ENCODE assay signal across 21 cellular contexts in the genomic region with DNA sequence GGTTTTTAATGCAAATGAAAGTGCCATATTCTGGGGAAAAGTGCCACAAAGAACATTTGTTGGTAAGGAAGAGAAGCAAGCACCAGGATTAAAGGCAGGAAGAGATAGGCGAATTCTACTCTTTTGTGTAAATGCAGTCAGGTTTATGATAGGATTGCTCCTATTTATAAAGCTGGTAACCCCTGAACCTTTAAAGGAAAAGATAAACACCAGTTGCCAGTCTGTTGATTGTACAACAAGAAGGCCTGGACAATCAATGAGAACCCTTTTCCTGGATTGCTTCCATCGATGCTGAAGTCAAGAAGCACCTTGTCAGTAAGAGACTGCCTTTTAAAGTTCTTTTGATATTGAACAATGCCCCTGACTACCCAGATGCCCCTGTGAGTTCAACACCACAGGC.
A peak's percentile ranks its signal among the peaks of the same experiment; 100 is the strongest.
DNase-seq lines count a peak whose midpoint lies in the region; FAIRE-seq and TF ChIP-seq lines count a peak whose summit lies in the region.
"Had no signal": no experiment of that assay in that cellular context is flagged by ENCODE, and none has a peak within 500 bp of the region (broad histone marks: within the 10 kb centered on the region; RNA-seq: fewer than 3 reads in every experiment).

No MANE protein-coding gene starts in this region.

- H3K4me2 ChIP-seq in astrocyte (ENCODE audit: low read length) (no peak overlapping the region), H1 (ENCODE audit: insufficient read depth in 1 of 2, low read depth in 2 of 2, low read length in 2 of 2) (no peak overlapping the region), neuronal stem cell (ENCODE audit: insufficient read depth, low read length, poor library complexity, severe bottlenecking) (no peak overlapping the region)
- H3K4me2 ChIP-seq: A549; BLaER1 treated with 17β-estradiol and CSF1 and Interleukin-3, amounts not matched to agents 10 nM and 100 nM had no signal

- H3K4me3 ChIP-seq in astrocyte (ENCODE audit: insufficient read depth, low read depth, low read length) (no peak overlapping the region), H1 (ENCODE audit: extremely low read depth in 1 of 4, insufficient read depth in 2 of 4, low read depth in 3 of 4, low read length in 4 of 4) (no peak overlapping the region), neuronal stem cell (ENCODE audit: low read length in 2 of 2) (no peak overlapping the region)
- H3K4me3 ChIP-seq: A549; BLaER1 treated with 17β-estradiol and CSF1 and Interleukin-3, amounts not matched to agents 10 nM and 100 nM had no signal

- H3K4me3 Mint-ChIP-seq in astrocyte (ENCODE audit: unreplicated experiment): no peak overlapping the region
- H3K4me3 Mint-ChIP-seq: B cell; CD4-positive, alpha-beta T cell; CD8-positive, alpha-beta T cell had no signal

- no peaks in the 10 kb centered on the region for H3K79me1 ChIP-seq in H1 (ENCODE audit: low read depth, low read length)
- no peaks in the 10 kb centered on the region for H3K79me1 ChIP-seq in neuronal stem cell (ENCODE audit: low read depth, low read length)

- H4K20me1 ChIP-seq in astrocyte (ENCODE audit: insufficient read depth, low read length) (no peaks in the 10 kb centered on the region), H1 (replicated peaks in 1 of 2; ENCODE audit: control insufficient read depth in 1 of 2, insufficient read depth in 2 of 2, low read length in 2 of 2) (no peaks in the 10 kb centered on the region)
- H4K20me1 ChIP-seq: BLaER1 treated with 17β-estradiol and CSF1 and Interleukin-3, amounts not matched to agents 10 nM and 100 nM had no signal

- TF ChIP-seq POLR2A in H1 (IDR thresholded peaks at IDR 0.05; ENCODE audit: control extremely low read depth in 1 of 2, low read depth in 2 of 2, low read length in 2 of 2): no peak

- no peaks in the 10 kb centered on the region for H3K4me1 Mint-ChIP-seq in astrocyte (ENCODE audit: low read depth, unreplicated experiment)
- H3K4me1 Mint-ChIP-seq: B cell had no signal

- H3K4me1 ChIP-seq in astrocyte (ENCODE audit: insufficient read depth, low read length) (no peaks in the 10 kb centered on the region), H1 (replicated peaks in 1 of 4; ENCODE audit: control insufficient read depth in 3 of 4, insufficient read depth in 4 of 4, low read length in 3 of 4) (no peaks in the 10 kb centered on the region), neuronal stem cell (ENCODE audit: control insufficient read depth in 2 of 2, insufficient read depth in 1 of 2, low read depth in 1 of 2, low read length in 2 of 2) (no peaks in the 10 kb centered on the region)
- H3K4me1 ChIP-seq: A549; BLaER1 treated with 17β-estradiol and CSF1 and Interleukin-3, amounts not matched to agents 10 nM and 100 nM; Caco-2 had no signal

- H3K36me3 Mint-ChIP-seq in astrocyte (ENCODE audit: low read depth, unreplicated experiment): no peaks in the 10 kb centered on the region
- H3K36me3 Mint-ChIP-seq: CD8-positive, alpha-beta T cell had no signal

- H4K8ac ChIP-seq in H1 (ENCODE audit: extremely low read depth, insufficient read depth, low read length): no peak overlapping the region
- H4K8ac ChIP-seq in neuronal stem cell (ENCODE audit: low read depth, low read length): no peak overlapping the region

- H3K23ac ChIP-seq in H1 (ENCODE audit: insufficient read length) (no peak overlapping the region), neuronal stem cell (ENCODE audit: low read depth, low read length, poor library complexity) (no peak overlapping the region)

- no peak overlapping the region for H3K27ac Mint-ChIP-seq in astrocyte (ENCODE audit: unreplicated experiment)
- H3K27ac Mint-ChIP-seq: B cell; CD4-positive, alpha-beta T cell; CD8-positive, alpha-beta T cell had no signal

- no peak overlapping the region for H4K5ac ChIP-seq in H1 (ENCODE audit: insufficient read length, low read depth, low read length)

- TF ChIP-seq EP300 in H1 (IDR thresholded peaks at IDR 0.05; ENCODE audit: borderline replicate concordance in 1 of 2, low read depth in 2 of 2, low read length in 2 of 2): no peak

- TF ChIP-seq CTCF in astrocyte (IDR thresholded peaks at IDR 0.05; ENCODE audit: insufficient read depth, low read depth, low read length) (no peak), H1 (IDR thresholded peaks at IDR 0.05; ENCODE audit: control extremely low read depth in 1 of 3, insufficient read depth in 1 of 3, low read depth in 1 of 3, low read length in 3 of 3) (no peak)

- H3K9ac ChIP-seq in astrocyte (ENCODE audit: low read length) (no peak overlapping the region), H1 (replicated peaks in 1 of 4; ENCODE audit: extremely low read depth in 1 of 4, low read depth in 3 of 4, low read length in 3 of 4) (no peak overlapping the region), neuronal stem cell (ENCODE audit: low read depth, low read length, poor library complexity) (no peak overlapping the region)
- H3K9ac ChIP-seq: BLaER1 treated with 17β-estradiol and CSF1 and Interleukin-3, amounts not matched to agents 10 nM and 100 nM had no signal

- no peak overlapping the region for H2BK20ac ChIP-seq in H1 (ENCODE audit: low read length)

- H3K27me3 Mint-ChIP-seq in astrocyte (ENCODE audit: low read depth, unreplicated experiment): no peaks in the 10 kb centered on the region
- H3K27me3 Mint-ChIP-seq: B cell; CD4-positive, alpha-beta T cell had no signal

- no peak overlapping the region for H2AFZ ChIP-seq in astrocyte (ENCODE audit: low read depth, low read length)
- H2AFZ ChIP-seq in H1 (ENCODE audit: low read length): no peak overlapping the region
- H2AFZ ChIP-seq in neuronal stem cell (ENCODE audit: low read length): no peak overlapping the region

- no peak for TF ChIP-seq RAD21 in H1 (IDR thresholded peaks at IDR 0.05 in 1 of 2, conservative IDR thresholded peaks at IDR 0.05 in 1 of 2; ENCODE audit: low read depth in 2 of 2, low read length in 2 of 2)

- H3K79me2 ChIP-seq in astrocyte (ENCODE audit: insufficient read depth, low read length): no peaks in the 10 kb centered on the region
- H3K79me2 ChIP-seq in H1 (ENCODE audit: control insufficient read depth in 1 of 2, insufficient read depth in 2 of 2, low read length in 2 of 2): no peaks in the 10 kb centered on the region

- H3K9me3 ChIP-seq in astrocyte (ENCODE audit: insufficient read depth, low read depth, low read length): no peaks in the 10 kb centered on the region
- H3K9me3 ChIP-seq in H1 (ENCODE audit: insufficient read depth in 2 of 2, low read depth in 1 of 2, low read length in 1 of 2): no peaks in the 10 kb centered on the region
- no peaks in the 10 kb centered on the region for H3K9me3 ChIP-seq in neuronal stem cell (replicated peaks in 1 of 2; ENCODE audit: control insufficient read depth in 2 of 2, insufficient read depth in 1 of 2, low read depth in 1 of 2, low read length in 2 of 2)
- H3K9me3 ChIP-seq: A549; BLaER1 treated with 17β-estradiol and CSF1 and Interleukin-3, amounts not matched to agents 10 nM and 100 nM; Caco-2 had no signal

- WGBS in H1 (ENCODE audit: extremely low coverage in 1 of 2, insufficient coverage in 1 of 2, insufficient read length in 1 of 2, insufficient replicate concordance in 2 of 2, low coverage in 1 of 2, low lambda C conversion rate in 2 of 2, missing lambda C conversion rate in 1 of 2), 2 experiments: 100% methylated on average over 2 of the region's 2 CpGs; no CpG with 5 or more reads in 1 of the 2 experiments
- no CpG with 5 or more reads among the region's 2 CpGs for WGBS in neuronal stem cell (ENCODE audit: extremely low coverage in 2 of 2, insufficient read length in 2 of 2, insufficient replicate concordance in 1 of 2), 2 donors

- peak; percentile 89 for FAIRE-seq in astrocyte (lab: Jason Lieb, UNC)
- peak; percentile 52 for FAIRE-seq in H1 (lab: Jason Lieb, UNC)
- FAIRE-seq: A549, D721Med, G401.6, GM12891, GM19239 had no signal

- no peak overlapping the region for H3K56ac ChIP-seq in H1 (replicated peaks; ENCODE audit: insufficient read length, low read depth, low read length)

- H3K36me3 ChIP-seq in astrocyte (ENCODE audit: insufficient read depth, low read length) (no peaks in the 10 kb centered on the region), H1 (ENCODE audit: control insufficient read depth in 2 of 4, insufficient read depth in 4 of 4, low read length in 3 of 4) (no peaks in the 10 kb centered on the region), neuronal stem cell (replicated peaks in 1 of 2; ENCODE audit: control insufficient read depth in 2 of 2, insufficient read depth in 2 of 2, low read length in 2 of 2) (no peaks in the 10 kb centered on the region)
- H3K36me3 ChIP-seq: BLaER1 treated with 17β-estradiol and CSF1 and Interleukin-3, amounts not matched to agents 10 nM and 100 nM had no signal

- H2AK5ac ChIP-seq in H1 (ENCODE audit: low read depth, low read length) (no peak overlapping the region), neuronal stem cell (ENCODE audit: low read depth, low read length) (no peak overlapping the region)

- H2BK12ac ChIP-seq in H1 (ENCODE audit: low read depth, low read length) (no peak overlapping the region), neuronal stem cell (ENCODE audit: low read length) (no peak overlapping the region)

- H3K18ac ChIP-seq in H1 (ENCODE audit: extremely low read depth, low read length) (no peak overlapping the region), neuronal stem cell (ENCODE audit: low read length) (no peak overlapping the region)

- H2BK15ac ChIP-seq in H1 (ENCODE audit: low read length): no peak overlapping the region
- H2BK15ac ChIP-seq in neuronal stem cell (ENCODE audit: low read length): no peak overlapping the region

- H3K27me3 ChIP-seq in astrocyte (ENCODE audit: insufficient read depth, low read length): no peaks in the 10 kb centered on the region
- H3K27me3 ChIP-seq in H1 (replicated peaks in 1 of 4; ENCODE audit: control insufficient read depth in 3 of 4, extremely low read depth in 1 of 4, insufficient read depth in 3 of 4, low read length in 3 of 4): no peaks in the 10 kb centered on the region
- no peaks in the 10 kb centered on the region for H3K27me3 ChIP-seq in neuronal stem cell (ENCODE audit: control insufficient read depth in 3 of 3, insufficient read depth in 3 of 3, low read depth in 1 of 3, low read length in 3 of 3)

- H4K91ac ChIP-seq in H1 (replicated peaks; ENCODE audit: insufficient read length, low read length): no peak overlapping the region
- H4K91ac ChIP-seq in neuronal stem cell (ENCODE audit: low read depth, low read length, poor library complexity): no peak overlapping the region

- H2BK5ac ChIP-seq in H1 (ENCODE audit: low read depth, low read length) (no peak overlapping the region), neuronal stem cell (ENCODE audit: low read length) (no peak overlapping the region)

- H3K4ac ChIP-seq in H1 (replicated peaks; ENCODE audit: insufficient read length, low read depth, low read length) (no peak overlapping the region), neuronal stem cell (ENCODE audit: low read length) (no peak overlapping the region)

- H2BK120ac ChIP-seq in H1 (replicated peaks; ENCODE audit: low read depth, low read length): no peak overlapping the region
- H2BK120ac ChIP-seq in neuronal stem cell (ENCODE audit: low read depth, low read length): no peak overlapping the region

- H3K27ac ChIP-seq in astrocyte (ENCODE audit: low read depth, low read length) (no peak overlapping the region), H1 (ENCODE audit: low read depth, low read length) (no peak overlapping the region), neuronal stem cell (replicated peaks; ENCODE audit: low read length) (no peak overlapping the region)
- H3K27ac ChIP-seq: 22Rv1; A549; BLaER1 treated with 17β-estradiol and CSF1 and Interleukin-3, amounts not matched to agents 10 nM and 100 nM; C4-2B had no signal

- POLR2A ChIA-PET in H1 (lab: Charles Lee; ENCODE audit: partially characterized antibody): no interaction called here
- POLR2A ChIA-PET in HEK293T (lab: Yijun Ruan, JAX): no interaction called here

- no peak for DNase-seq in astrocyte (ENCODE audit: low read depth)
- no peak for DNase-seq in H1 (ENCODE audit: low read depth in 1 of 2, low spot score in 2 of 2)
- DNase-seq in neuronal stem cell (ENCODE audit: low spot score): peak; percentile 50
- no peak for DNase-seq in HEK293T (ENCODE audit: extremely low spot score)
- DNase-seq in SHP77 treated with DMSO at 0.1 percent for 48 hours (lab: John Stamatoyannopoulos, UW): no peak
- DNase-seq: AML-193; Caco-2; Calu3; CD4-positive, alpha-beta T cell; CD8-positive, alpha-beta T cell; DMS79 treated with DMSO at 0.1 percent for 48 hours; GF-D8 had no signal

- no peak overlapping the region for H3K14ac ChIP-seq in H1 (ENCODE audit: insufficient read length)
- H3K14ac ChIP-seq in neuronal stem cell (ENCODE audit: low read length): no peak overlapping the region

- H3K9me3 Mint-ChIP-seq in astrocyte (ENCODE audit: unreplicated experiment): no peaks in the 10 kb centered on the region
- H3K9me3 Mint-ChIP-seq: CD8-positive, alpha-beta T cell had no signal

- CTCF ChIA-PET in H1 (lab: Charles Lee; ENCODE audit: partially characterized antibody) (no interaction called here), HEK293T (lab: Yijun Ruan, JAX) (no interaction called here)

- H3K23me2 ChIP-seq in H1 (ENCODE audit: low read depth, low read length): no peaks in the 10 kb centered on the region
